In genomic region chr4:37865450-37865849, GRCh38 we compare ENCODE assay signal across 23 cellular contexts.
DNase-seq lines count a peak whose midpoint lies in the region; ATAC-seq and TF ChIP-seq lines count a peak whose summit lies in the region.
"Had no signal": no experiment of that assay in that cellular context is flagged by ENCODE, and none has a peak within 500 bp of the region (broad histone marks: within the 10 kb centered on the region; RNA-seq: fewer than 3 reads in every experiment).

No MANE protein-coding gene starts in this region.

- no peak for ATAC-seq in HG03432 (IDR thresholded peaks at IDR 0.05; ENCODE audit: unreplicated experiment)
- no peak for ATAC-seq in HG03108 (IDR thresholded peaks at IDR 0.05; ENCODE audit: unreplicated experiment)
- ATAC-seq: activated CD8-positive, alpha-beta memory T cell treated with anti-CD3 and anti-CD28 coated beads, Interleukin-2, amount 10 ng/mL, durations not matched to agents 7 days and 5 days; activated T-helper 17 cell treated with anti-CD3 and anti-CD28 coated beads, Interleukin-2, amount 50 U/mL, for 72 hours; esophagus mucosa; Panc1; SK-N-SH treated with all-trans-retinoic acid at 6 μM for 48 hours had no signal

- H3K27me3 ChIP-seq in tibial artery, result no peaks in the 10 kb centered on the region
- H3K27me3 ChIP-seq in WERI-Rb-1 (ENCODE audit: insufficient read depth, low read depth, severe bottlenecking), result no peaks in the 10 kb centered on the region
- H3K27me3 ChIP-seq: BE2C had no signal

- TF ChIP-seq CTCF in coronary artery (IDR thresholded peaks at IDR 0.05) (no peak), tibial artery (IDR thresholded peaks at IDR 0.05) (no peak), WERI-Rb-1 (IDR thresholded peaks at IDR 0.05; ENCODE audit: low read depth, low read length) (no peak)

- H3K9me3 ChIP-seq in tibial artery (no peaks in the 10 kb centered on the region), WERI-Rb-1 (ENCODE audit: severe bottlenecking) (no peaks in the 10 kb centered on the region)
- H3K9me3 ChIP-seq: BE2C had no signal

- intact Hi-C loops in tibial artery (cut with DNase I; ENCODE audit: low total_unique reads), result no loop called here

- peaks cover 0 to 42% (median 14%) of the 10 kb centered on the region in 4 donors for H3K4me1 ChIP-seq in tibial artery
- H3K4me1 ChIP-seq: BE2C had no signal

- DNase-seq in SIG-M5 treated with dmso at 0.1 percent for 504 hours (lab: John Stamatoyannopoulos, UW; ENCODE audit: unreplicated experiment), result peak; percentile 51
- DNase-seq in SIG-M5 (lab: John Stamatoyannopoulos, UW), result no peak
- no peak for DNase-seq in coronary artery (ENCODE audit: low spot score)
- peak; percentile 49 for DNase-seq in iris pigment epithelial cell (ENCODE audit: low read depth)
- DNase-seq in tibial artery, result no peak
- no peak for DNase-seq in WERI-Rb-1
- DNase-seq: activated CD4-positive, alpha-beta T cell treated with anti-CD3 and anti-CD28 coated beads for 4 hours; activated CD8-positive, alpha-beta memory T cell treated with anti-CD3 and anti-CD28 coated beads, Interleukin-2, amount 10 ng/mL, durations not matched to agents 7 days and 5 days; activated naive CD8-positive, alpha-beta T cell treated with anti-CD3 and anti-CD28 coated beads for 36 hours; BE2C; Calu3; effector CD8-positive, alpha-beta T cell; EL; natural killer cell; NCI-H146; small intestine; stimulated activated CD4-positive, alpha-beta T cell treated with anti-CD3 and anti-CD28 coated beads, Interleukin-4, amount 100 ng/mL, for 24 hours had no signal

- H3K36me3 ChIP-seq in tibial artery (peaks cover 0 to 10% (median 0%) of the 10 kb centered on the region in 3 donors), WERI-Rb-1 (peaks cover 21% of the 10 kb centered on the region)

- peak overlapping the region; percentile 56 to 84 for H3K27ac ChIP-seq in coronary artery
- peak overlapping the region; percentile 50 to 55 for H3K27ac ChIP-seq in tibial artery
- no peak overlapping the region for H3K27ac ChIP-seq in WERI-Rb-1

- H3K4me3 ChIP-seq in coronary artery, result no peak overlapping the region
- no peak overlapping the region for H3K4me3 ChIP-seq in tibial artery
- no peak overlapping the region for H3K4me3 ChIP-seq in WERI-Rb-1 (ENCODE audit: low read depth, low read length)

Comparison
In these comparisons a context has a peak if more than half of its experiments do, and no peak if none do; other contexts are left out.
1. DNase-seq: peak in SIG-M5 treated with dmso at 0.1 percent for 504 hours (single experiment) and iris pigment epithelial cell (single experiment); none in SIG-M5 (single experiment), coronary artery (single experiment), tibial artery (0 of 2) and WERI-Rb-1 (single experiment).